ENCODE assay signal across 22 cellular contexts in the genomic region with DNA sequence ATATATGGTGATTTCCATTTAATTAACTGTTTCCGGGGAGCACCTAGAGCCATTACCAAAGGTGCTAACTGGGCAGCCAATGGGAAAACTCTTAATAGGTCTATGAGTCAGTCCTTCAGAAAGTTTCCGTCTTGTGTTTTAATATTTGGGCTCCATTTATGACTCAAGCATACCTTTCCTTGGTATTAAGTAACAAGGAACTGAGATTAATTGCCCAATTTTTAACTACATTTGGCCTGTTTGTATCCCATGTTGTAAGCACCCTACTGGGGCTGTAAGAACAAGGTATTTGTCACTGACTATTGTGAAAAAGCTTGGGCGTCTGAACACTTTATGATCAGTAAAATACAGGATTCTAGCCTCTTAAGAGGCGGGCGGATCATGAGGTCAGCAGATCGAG.
DNase-seq lines count a peak whose midpoint lies in the region; ATAC-seq and TF ChIP-seq lines count a peak whose summit lies in the region.
"Had no signal": no experiment of that assay in that cellular context is flagged by ENCODE, and none has a peak within 500 bp of the region (broad histone marks: within the 10 kb centered on the region; RNA-seq: fewer than 3 reads in every experiment).

No MANE protein-coding gene starts in this region.

- TF ChIP-seq EP300 in upper lobe of left lung (IDR thresholded peaks at IDR 0.05), result no peak

- no peaks in the 10 kb centered on the region for H3K9me3 ChIP-seq in breast epithelium
- H3K9me3 ChIP-seq in RWPE2 (ENCODE audit: severe bottlenecking), result no peaks in the 10 kb centered on the region
- no peaks in the 10 kb centered on the region for H3K9me3 ChIP-seq in upper lobe of right lung
- H3K9me3 ChIP-seq in upper lobe of left lung, result no peaks in the 10 kb centered on the region
- H3K9me3 ChIP-seq: adrenal gland, MG63, thyroid gland had no signal

- WGBS in upper lobe of left lung, 2 donors, result 83 to 89% methylated on average over 6 of the region's 6 CpGs

- DNase-seq in MCF 10A (ENCODE audit: unreplicated experiment) (peak; percentile 76), breast epithelium (ENCODE audit: low spot score in 2 of 2) (no peak), RWPE2 (ENCODE audit: low spot score) (no peak), fibroblast of mammary gland (ENCODE audit: low read depth) (peak; percentile 52), upper lobe of right lung (no peak), H7 (no peak), DMS79 (lab: John Stamatoyannopoulos, UW) (no peak), upper lobe of left lung (no peak)
- DNase-seq: activated CD4-positive, alpha-beta T cell treated with anti-CD3 and anti-CD28 coated beads for 1 hour; adrenal gland; effector memory CD8-positive, alpha-beta T cell; left cardiac atrium; MG63; NCI-H2029; NCI-H524; OCI-M1; retina; thyroid gland had no signal

- H3K27me3 ChIP-seq in breast epithelium (no peaks in the 10 kb centered on the region), RWPE2 (ENCODE audit: insufficient read depth, poor library complexity, severe bottlenecking) (no peaks in the 10 kb centered on the region), upper lobe of right lung (no peaks in the 10 kb centered on the region), H7 (ENCODE audit: control insufficient read depth, insufficient read depth, low read length) (no peaks in the 10 kb centered on the region), upper lobe of left lung (no peaks in the 10 kb centered on the region)
- H3K27me3 ChIP-seq: adrenal gland, MG63, thyroid gland had no signal

- intact Hi-C loops in MCF 10A (cut with micrococcal nuclease), result no loop called here
- intact Hi-C loops in breast epithelium (cut with DNase I; ENCODE audit: low total_unique reads), result no loop called here
- intact Hi-C loops in upper lobe of right lung (cut with DNase I), result no loop called here

- H3K27ac Mint-ChIP-seq in MCF 10A (ENCODE audit: low read depth, unreplicated experiment), result peak overlapping the region; percentile 42
- H3K27ac Mint-ChIP-seq: activated T-helper 2 cell treated with anti-CD3 and anti-CD28 coated beads, Interferon-gamma antibody, Interleukin-2, Interleukin-4, amounts not matched to agents 10 μg/mL and 5 μg/mL and 100 μg/mL, durations not matched to agents 14 hours and 24 hours and 36 hours had no signal

- no peak for TF ChIP-seq CTCF in MCF 10A (IDR thresholded peaks at IDR 0.05; ENCODE audit: unreplicated experiment)
- no peak for TF ChIP-seq CTCF in breast epithelium (IDR thresholded peaks at IDR 0.05)
- TF ChIP-seq CTCF in RWPE2 (IDR thresholded peaks at IDR 0.05; ENCODE audit: poor library complexity, severe bottlenecking), result no peak
- no peak for TF ChIP-seq CTCF in fibroblast of mammary gland (conservative IDR thresholded peaks at IDR 0.05; ENCODE audit: control insufficient read depth, insufficient read depth, low read depth, low read length)
- TF ChIP-seq CTCF in upper lobe of right lung (IDR thresholded peaks at IDR 0.05), result no peak
- TF ChIP-seq CTCF in upper lobe of left lung (IDR thresholded peaks at IDR 0.05), result no peak

- H3K4me1 ChIP-seq in breast epithelium (no peaks in the 10 kb centered on the region), RWPE2 (ENCODE audit: insufficient read depth, poor library complexity, severe bottlenecking) (peaks cover 8% of the 10 kb centered on the region), upper lobe of right lung (no peaks in the 10 kb centered on the region), upper lobe of left lung (no peaks in the 10 kb centered on the region)
- H3K4me1 ChIP-seq: thyroid gland had no signal

- H3K4me3 ChIP-seq in breast epithelium, result no peak overlapping the region
- H3K4me3 ChIP-seq in RWPE2 (ENCODE audit: severe bottlenecking), result no peak overlapping the region
- no peak overlapping the region for H3K4me3 ChIP-seq in fibroblast of mammary gland (ENCODE audit: control insufficient read depth, low read depth, low read length)
- H3K4me3 ChIP-seq in upper lobe of right lung, result no peak overlapping the region
- H3K4me3 ChIP-seq in H7 (ENCODE audit: insufficient read depth, low read depth, low read length), result no peak overlapping the region
- H3K4me3 ChIP-seq in upper lobe of left lung, result no peak overlapping the region
- H3K4me3 ChIP-seq: adrenal gland, MG63, thyroid gland had no signal

- H3K27ac ChIP-seq in breast epithelium (no peak overlapping the region), RWPE2 (ENCODE audit: poor library complexity, severe bottlenecking) (peak overlapping the region; percentile 63), upper lobe of right lung (no peak overlapping the region), upper lobe of left lung (peak overlapping the region in 1 of 4 donors; percentile 11)
- H3K27ac ChIP-seq: adrenal gland, C4-2B, thyroid gland had no signal

- no peaks in the 10 kb centered on the region for H3K9me3 Mint-ChIP-seq in MCF 10A (ENCODE audit: unreplicated experiment)
- H3K9me3 Mint-ChIP-seq: activated T-helper 2 cell treated with anti-CD3 and anti-CD28 coated beads, Interferon-gamma antibody, Interleukin-2, Interleukin-4, amounts not matched to agents 10 μg/mL and 5 μg/mL and 100 μg/mL, durations not matched to agents 14 hours and 24 hours and 36 hours; central memory CD8-positive, alpha-beta T cell; effector memory CD8-positive, alpha-beta T cell; stimulated activated effector memory CD8-positive, alpha-beta T cell treated with anti-CD3 and anti-CD28 coated beads, Interleukin-12 subunit alpha, Interleukin-12 subunit beta, amount 100 ng/mL, for 72 hours had no signal

- no peak overlapping the region for H3K4me3 Mint-ChIP-seq in MCF 10A (ENCODE audit: unreplicated experiment)
- H3K4me3 Mint-ChIP-seq: central memory CD8-positive, alpha-beta T cell; effector memory CD8-positive, alpha-beta T cell; stimulated activated effector memory CD8-positive, alpha-beta T cell treated with anti-CD3 and anti-CD28 coated beads, Interleukin-12 subunit alpha, Interleukin-12 subunit beta, amount 100 ng/mL, for 72 hours had no signal

- no peaks in the 10 kb centered on the region for H3K36me3 Mint-ChIP-seq in MCF 10A (ENCODE audit: insufficient read depth, unreplicated experiment)
- H3K36me3 Mint-ChIP-seq: stimulated activated effector memory CD8-positive, alpha-beta T cell treated with anti-CD3 and anti-CD28 coated beads, Interleukin-12 subunit alpha, Interleukin-12 subunit beta, amount 100 ng/mL, for 72 hours had no signal

- no peaks in the 10 kb centered on the region for H3K27me3 Mint-ChIP-seq in MCF 10A (ENCODE audit: insufficient read depth, unreplicated experiment)
- H3K27me3 Mint-ChIP-seq: central memory CD8-positive, alpha-beta T cell; effector memory CD8-positive, alpha-beta T cell had no signal

- POLR2A ChIA-PET in MCF 10A (lab: Yijun Ruan, JAX), result interaction anchor here (1.2 to 2.5 kb wide), 5 partner anchors 28 to 139 kb away, joined by 5 to 11 read pairs (median 5); a partner anchor contains a TSS

- no TSS peak for BruUV-seq in MCF 10A (replicated peaks; lab: Mats Ljungman, UMichigan)

- H3K36me3 ChIP-seq in breast epithelium (no peaks in the 10 kb centered on the region), RWPE2 (ENCODE audit: low read depth) (no peaks in the 10 kb centered on the region), upper lobe of right lung (no peaks in the 10 kb centered on the region), H7 (replicated peaks; ENCODE audit: control insufficient read depth, insufficient read depth, low read length) (no peaks in the 10 kb centered on the region; the same call in 1 of the 2 replicates), upper lobe of left lung (no peaks in the 10 kb centered on the region)
- H3K36me3 ChIP-seq: adrenal gland, MG63, thyroid gland had no signal

- no peak for TF ChIP-seq POLR2A in breast epithelium (IDR thresholded peaks at IDR 0.05)
- no peak for TF ChIP-seq POLR2A in upper lobe of left lung (IDR thresholded peaks at IDR 0.05)

- CTCF ChIA-PET in MCF 10A (lab: Yijun Ruan, JAX), result interaction anchor here (0.7 kb wide), 2 partner anchors 13 to 1278 kb away, joined by 3 read pairs; no protein-coding TSS in a partner anchor

- H3K4me1 Mint-ChIP-seq in MCF 10A (ENCODE audit: insufficient read depth, unreplicated experiment), result no peaks in the 10 kb centered on the region

- ATAC-seq in RWPE2 (ENCODE audit: low read depth) (peak; percentile 89), upper lobe of right lung (peak; percentile 33), upper lobe of left lung (ENCODE audit: low FRiP score in 2 of 2) (no peak)
- ATAC-seq: effector memory CD8-positive, alpha-beta T cell; left cardiac atrium; stimulated activated effector memory CD8-positive, alpha-beta T cell treated with anti-CD3 and anti-CD28 coated beads, Interleukin-12 subunit alpha, Interleukin-12 subunit beta, amount 100 ng/mL, for 72 hours had no signal

Comparison
In these comparisons a context has a peak if more than half of its experiments do, and no peak if none do; other contexts are left out.
1. DNase-seq: peak in MCF 10A (single experiment) and fibroblast of mammary gland (single experiment); none in breast epithelium (0 of 2), RWPE2 (single experiment), upper lobe of right lung (single experiment), H7 (single experiment), DMS79 (single experiment) and upper lobe of left lung (0 of 2).
2. ATAC-seq: peak in RWPE2 (single experiment) and upper lobe of right lung (single experiment); none in upper lobe of left lung (0 of 2).